Comparison of ENCODE assay signal across 27 cellular contexts in the genomic region with DNA sequence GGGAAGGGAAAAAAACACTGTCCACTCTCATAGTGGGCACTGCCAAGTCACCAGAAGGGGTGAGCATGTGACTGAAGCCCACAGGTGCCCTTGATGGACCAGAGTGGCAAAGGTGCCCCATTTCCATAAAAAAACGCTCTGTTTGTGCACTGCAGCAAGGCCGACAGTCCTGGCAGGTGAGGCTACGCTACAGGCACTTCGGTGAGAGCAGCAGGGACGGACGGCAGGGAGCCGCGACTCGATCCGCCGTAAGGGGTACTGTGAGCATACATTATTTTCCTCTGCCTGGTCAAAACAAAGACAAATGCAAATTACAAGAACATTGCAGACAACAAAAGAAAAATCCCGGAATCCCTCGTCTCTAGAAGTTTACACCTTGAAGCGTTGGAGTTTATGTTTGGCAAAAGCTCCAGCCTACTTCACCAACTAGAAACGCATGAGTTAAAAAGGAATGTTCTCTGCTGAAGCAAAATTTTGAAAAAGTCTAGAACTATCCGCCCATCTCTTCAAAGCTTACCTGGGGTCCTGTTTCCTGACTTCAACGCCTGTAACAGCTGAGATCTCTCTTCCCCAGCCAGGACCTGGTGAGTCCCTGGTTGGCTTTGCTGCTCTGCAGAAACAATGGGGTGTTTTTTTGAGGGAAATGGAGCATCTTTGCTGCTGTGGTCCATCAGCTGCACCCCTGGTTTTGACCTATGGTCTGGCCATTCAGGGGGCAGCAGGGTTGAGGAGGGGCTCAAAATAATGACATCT. TPM values are rescaled to one million over a fixed set of nuclear protein-coding genes. Genes with fewer than 3 reads are reported as not detected.
"Had no signal": no experiment of that assay in that cellular context is flagged by ENCODE, and none has a peak within 500 bp of the region (broad histone marks: within the 10 kb centered on the region; RNA-seq: fewer than 3 reads in every experiment).

No MANE protein-coding gene starts in this region.

- H3K9me3 Mint-ChIP-seq: natural killer cell had no signal

- H3K4me3 Mint-ChIP-seq: immature natural killer cell; natural killer cell; stimulated activated naive B cell treated with anti-CD40 and anti-IgM and Interleukin-4, amounts not matched to agents 10 μg/mL and 1 μg/mL and 100 μg/mL, for 72 hours; stimulated activated naive CD8-positive, alpha-beta T cell treated with anti-CD3 and anti-CD28 coated beads, Interleukin-15, Interleukin-2, amounts not matched to agents 100 ng/mL and 50 ng/mL, for 24 hours had no signal

- H3K36me3 Mint-ChIP-seq: immature natural killer cell, natural killer cell had no signal

- FAIRE-seq: endothelial cell of umbilical vein, pancreas, small intestine, urothelium cell line had no signal

- H3K27me3 ChIP-seq: colonic mucosa, neutrophil, pancreas, right lobe of liver, tibial nerve, upper lobe of left lung had no signal

- DNase-seq: colonic mucosa; dermis blood vessel endothelial cell; effector memory CD4-positive, alpha-beta T cell; esophagus squamous epithelium; foreskin melanocyte; glutamatergic neuron; heart right ventricle; hippocampal formation; immature natural killer cell; islet precursor cell; left ventricle myocardium superior; lower lobe of right lung; natural killer cell; pancreas; right lobe of liver; small intestine; stimulated activated CD4-positive, alpha-beta T cell treated with anti-CD3 and anti-CD28 coated beads, Interleukin-15, amount 100 ng/mL, for 24 hours; stimulated activated CD4-positive, alpha-beta T cell treated with anti-CD3 and anti-CD28 coated beads, Interleukin-2, amount 100 ng/mL, for 48 hours; stimulated activated naive B cell treated with anti-CD40 and anti-IgM and Interleukin-4, amounts not matched to agents 10 μg/mL and 1 μg/mL and 100 μg/mL, for 72 hours; upper lobe of left lung had no signal

- H3K27ac ChIP-seq: colonic mucosa, esophagus squamous epithelium, heart right ventricle, lower lobe of right lung, neutrophil, pancreas, right lobe of liver, thoracic aorta, tibial nerve, upper lobe of left lung had no signal

- H3K4me1 Mint-ChIP-seq: immature natural killer cell; natural killer cell; stimulated activated naive B cell treated with anti-CD40 and anti-IgM and Interleukin-4, amounts not matched to agents 10 μg/mL and 1 μg/mL and 100 μg/mL, for 72 hours had no signal

- H3K9me3 ChIP-seq: colonic mucosa, neutrophil, pancreas, right lobe of liver had no signal

- H3K4me3 ChIP-seq: colonic mucosa, esophagus squamous epithelium, heart right ventricle, lower lobe of right lung, pancreas, right lobe of liver, thoracic aorta, tibial nerve, upper lobe of left lung had no signal

- H3K27ac Mint-ChIP-seq: immature natural killer cell; natural killer cell; stimulated activated naive B cell treated with anti-CD40 and anti-IgM and Interleukin-4, amounts not matched to agents 10 μg/mL and 1 μg/mL and 100 μg/mL, for 72 hours; stimulated activated naive CD8-positive, alpha-beta T cell treated with anti-CD3 and anti-CD28 coated beads, Interleukin-15, Interleukin-2, amounts not matched to agents 100 ng/mL and 50 ng/mL, for 24 hours had no signal

- H3K4me1 ChIP-seq: esophagus squamous epithelium, lower lobe of right lung, pancreas, right lobe of liver, tibial nerve had no signal

- H3K36me3 ChIP-seq: colonic mucosa, esophagus squamous epithelium, heart right ventricle, lower lobe of right lung, neutrophil, pancreas, right lobe of liver, thoracic aorta, tibial nerve, upper lobe of left lung had no signal

- ATAC-seq: heart right ventricle; left ventricle myocardium superior; natural killer cell; pancreas; right lobe of liver; stimulated activated naive B cell treated with anti-CD40 and anti-IgM and Interleukin-4, amounts not matched to agents 10 μg/mL and 1 μg/mL and 100 μg/mL, for 72 hours had no signal

RNA-seq across cellular contexts. Expression of gene RFLNA, which starts 52.9 kb away (rescaled TPM):
- total RNA-seq: mesenteric fat pad had no signal
- polyA plus RNA-seq: immature natural killer cell had no signal
